In the genomic region with DNA sequence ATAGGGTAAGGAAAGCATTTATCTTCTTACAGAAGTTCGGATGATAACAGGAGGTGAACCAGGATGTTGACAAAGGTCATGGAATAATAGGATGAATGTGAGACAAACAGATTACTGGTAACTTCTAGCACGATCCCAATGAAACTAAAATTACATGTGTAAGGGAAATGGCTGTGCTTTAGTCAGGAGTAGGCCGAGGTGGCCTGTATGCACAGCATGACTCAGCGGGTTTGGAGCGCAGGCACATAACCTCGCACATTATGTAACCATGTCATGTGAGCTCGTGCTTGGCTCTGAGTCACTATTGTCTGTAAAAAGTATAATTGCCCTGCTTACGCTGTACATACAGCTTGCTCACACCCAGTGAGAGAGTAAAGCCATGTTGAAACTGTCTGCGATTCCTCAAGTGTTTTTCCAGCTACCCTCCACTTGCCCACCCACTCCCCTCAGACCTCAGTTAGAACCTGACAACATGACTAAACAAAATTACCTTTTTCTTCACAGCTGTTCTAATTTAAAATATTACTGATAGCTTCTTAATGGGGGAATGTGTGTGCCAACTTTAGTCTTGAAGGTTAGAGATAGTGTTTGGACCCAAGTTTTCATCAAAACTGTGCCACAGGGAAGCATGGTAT, we compare ENCODE assay signal across 1 cellular context.
TF ChIP-seq lines count a peak whose summit lies in the region.

No MANE protein-coding gene starts in this region.

TF ChIP-seq in HEK293, 187 proteins besides CTCF, POLR2A, EP300 and RAD21 (continued from another document and continues in another):
- no peak for TF ChIP-seq ZFHX2 (tag by site-specific recombination; conservative IDR thresholded peaks at IDR 0.05)
- no peak for TF ChIP-seq ZNF837 (tag by site-specific recombination; IDR thresholded peaks at IDR 0.05)
- no peak for TF ChIP-seq ZNF791 (tag by site-specific recombination; IDR thresholded peaks at IDR 0.05)
- TF ChIP-seq, protein P1, sequence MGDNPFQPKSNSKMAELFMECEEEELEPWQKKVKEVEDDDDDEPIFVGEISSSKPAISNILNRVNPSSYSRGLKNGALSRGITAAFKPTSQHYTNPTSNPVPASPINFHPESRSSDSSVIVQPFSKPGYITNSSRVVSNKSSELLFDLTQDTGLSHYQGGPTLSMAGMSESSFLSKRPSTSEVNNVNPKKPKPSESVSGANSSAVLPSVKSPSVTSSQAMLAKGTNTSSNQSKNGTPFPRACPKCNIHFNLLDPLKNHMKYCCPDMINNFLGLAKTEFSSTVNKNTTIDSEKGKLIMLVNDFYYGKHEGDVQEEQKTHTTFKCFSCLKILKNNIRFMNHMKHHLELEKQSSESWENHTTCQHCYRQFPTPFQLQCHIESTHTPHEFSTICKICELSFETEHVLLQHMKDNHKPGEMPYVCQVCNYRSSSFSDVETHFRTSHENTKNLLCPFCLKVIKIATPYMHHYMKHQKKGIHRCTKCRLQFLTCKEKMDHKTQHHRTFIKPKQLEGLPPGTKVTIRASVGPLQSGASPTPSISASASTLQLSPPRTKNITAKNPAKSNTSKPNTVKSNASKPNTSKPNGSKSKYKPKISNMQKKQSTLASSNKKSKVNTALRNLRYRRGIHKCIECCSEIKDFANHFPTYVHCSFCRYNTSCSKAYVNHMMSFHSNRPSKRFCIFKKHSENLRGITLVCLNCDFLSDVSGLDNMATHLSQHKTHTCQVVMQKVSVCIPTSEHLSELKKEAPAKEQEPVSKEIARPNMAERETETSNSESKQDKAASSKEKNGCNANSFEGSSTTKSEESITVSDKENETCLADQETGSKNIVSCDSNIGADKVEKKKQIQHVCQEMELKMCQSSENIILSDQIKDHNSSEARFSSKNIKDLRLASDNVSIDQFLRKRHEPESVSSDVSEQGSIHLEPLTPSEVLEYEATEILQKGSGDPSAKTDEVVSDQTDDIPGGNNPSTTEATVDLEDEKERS (tag by site-specific recombination; IDR thresholded peaks at IDR 0.05) = peak; percentile 83; the same call in 1 of the 2 replicates
- TF ChIP-seq ZNF658 (tag by site-specific recombination; IDR thresholded peaks at IDR 0.05) = peak; percentile 78; the same call in 1 of the 2 replicates
- TF ChIP-seq ZNF24 (tag by site-specific recombination; IDR thresholded peaks at IDR 0.05) = peak; percentile 85
- peak; percentile 84; the same call in 1 of the 2 replicates for TF ChIP-seq ZNF2 (tag by site-specific recombination; IDR thresholded peaks at IDR 0.05)
- peak; percentile 95; the same call in 1 of the 2 replicates for TF ChIP-seq ZNF221 (tag by site-specific recombination; IDR thresholded peaks at IDR 0.05; ENCODE audit: borderline replicate concordance)
- TF ChIP-seq, protein P2, sequence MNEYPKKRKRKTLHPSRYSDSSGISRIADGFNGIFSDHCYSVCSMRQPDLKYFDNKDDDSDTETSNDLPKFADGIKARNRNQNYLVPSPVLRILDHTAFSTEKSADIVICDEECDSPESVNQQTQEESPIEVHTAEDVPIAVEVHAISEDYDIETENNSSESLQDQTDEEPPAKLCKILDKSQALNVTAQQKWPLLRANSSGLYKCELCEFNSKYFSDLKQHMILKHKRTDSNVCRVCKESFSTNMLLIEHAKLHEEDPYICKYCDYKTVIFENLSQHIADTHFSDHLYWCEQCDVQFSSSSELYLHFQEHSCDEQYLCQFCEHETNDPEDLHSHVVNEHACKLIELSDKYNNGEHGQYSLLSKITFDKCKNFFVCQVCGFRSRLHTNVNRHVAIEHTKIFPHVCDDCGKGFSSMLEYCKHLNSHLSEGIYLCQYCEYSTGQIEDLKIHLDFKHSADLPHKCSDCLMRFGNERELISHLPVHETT (tag by site-specific recombination; IDR thresholded peaks at IDR 0.05) = peak; percentile 80
- TF ChIP-seq FEZF1 (tag by site-specific recombination; IDR thresholded peaks at IDR 0.05) = no peak
- peak; percentile 90 for TF ChIP-seq ZNF529 (tag by site-specific recombination; IDR thresholded peaks at IDR 0.05; ENCODE audit: insufficient replicate concordance)
- TF ChIP-seq ZNF16 (tag by site-specific recombination; IDR thresholded peaks at IDR 0.05; ENCODE audit: low read depth) = no peak
- TF ChIP-seq, protein P3, sequence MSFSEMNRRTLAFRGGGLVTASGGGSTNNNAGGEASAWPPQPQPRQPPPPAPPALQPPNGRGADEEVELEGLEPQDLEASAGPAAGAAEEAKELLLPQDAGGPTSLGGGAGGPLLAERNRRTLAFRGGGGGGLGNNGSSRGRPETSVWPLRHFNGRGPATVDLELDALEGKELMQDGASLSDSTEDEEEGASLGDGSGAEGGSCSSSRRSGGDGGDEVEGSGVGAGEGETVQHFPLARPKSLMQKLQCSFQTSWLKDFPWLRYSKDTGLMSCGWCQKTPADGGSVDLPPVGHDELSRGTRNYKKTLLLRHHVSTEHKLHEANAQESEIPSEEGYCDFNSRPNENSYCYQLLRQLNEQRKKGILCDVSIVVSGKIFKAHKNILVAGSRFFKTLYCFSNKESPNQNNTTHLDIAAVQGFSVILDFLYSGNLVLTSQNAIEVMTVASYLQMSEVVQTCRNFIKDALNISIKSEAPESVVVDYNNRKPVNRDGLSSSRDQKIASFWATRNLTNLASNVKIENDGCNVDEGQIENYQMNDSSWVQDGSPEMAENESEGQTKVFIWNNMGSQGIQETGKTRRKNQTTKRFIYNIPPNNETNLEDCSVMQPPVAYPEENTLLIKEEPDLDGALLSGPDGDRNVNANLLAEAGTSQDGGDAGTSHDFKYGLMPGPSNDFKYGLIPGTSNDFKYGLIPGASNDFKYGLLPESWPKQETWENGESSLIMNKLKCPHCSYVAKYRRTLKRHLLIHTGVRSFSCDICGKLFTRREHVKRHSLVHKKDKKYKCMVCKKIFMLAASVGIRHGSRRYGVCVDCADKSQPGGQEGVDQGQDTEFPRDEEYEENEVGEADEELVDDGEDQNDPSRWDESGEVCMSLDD (tag by site-specific recombination; IDR thresholded peaks at IDR 0.05) = no peak
- 0 out of 2 replicates have a peak, but pooled peaks have one; percentile 29 for TF ChIP-seq ZNF768 (tag by site-specific recombination; IDR thresholded peaks at IDR 0.05)
- no peak for TF ChIP-seq ZNF121 (tag by site-specific recombination; IDR thresholded peaks at IDR 0.05)
- TF ChIP-seq ZNF133 (tag by site-specific recombination; IDR thresholded peaks at IDR 0.05) = peak; percentile 72
- TF ChIP-seq, protein P4, sequence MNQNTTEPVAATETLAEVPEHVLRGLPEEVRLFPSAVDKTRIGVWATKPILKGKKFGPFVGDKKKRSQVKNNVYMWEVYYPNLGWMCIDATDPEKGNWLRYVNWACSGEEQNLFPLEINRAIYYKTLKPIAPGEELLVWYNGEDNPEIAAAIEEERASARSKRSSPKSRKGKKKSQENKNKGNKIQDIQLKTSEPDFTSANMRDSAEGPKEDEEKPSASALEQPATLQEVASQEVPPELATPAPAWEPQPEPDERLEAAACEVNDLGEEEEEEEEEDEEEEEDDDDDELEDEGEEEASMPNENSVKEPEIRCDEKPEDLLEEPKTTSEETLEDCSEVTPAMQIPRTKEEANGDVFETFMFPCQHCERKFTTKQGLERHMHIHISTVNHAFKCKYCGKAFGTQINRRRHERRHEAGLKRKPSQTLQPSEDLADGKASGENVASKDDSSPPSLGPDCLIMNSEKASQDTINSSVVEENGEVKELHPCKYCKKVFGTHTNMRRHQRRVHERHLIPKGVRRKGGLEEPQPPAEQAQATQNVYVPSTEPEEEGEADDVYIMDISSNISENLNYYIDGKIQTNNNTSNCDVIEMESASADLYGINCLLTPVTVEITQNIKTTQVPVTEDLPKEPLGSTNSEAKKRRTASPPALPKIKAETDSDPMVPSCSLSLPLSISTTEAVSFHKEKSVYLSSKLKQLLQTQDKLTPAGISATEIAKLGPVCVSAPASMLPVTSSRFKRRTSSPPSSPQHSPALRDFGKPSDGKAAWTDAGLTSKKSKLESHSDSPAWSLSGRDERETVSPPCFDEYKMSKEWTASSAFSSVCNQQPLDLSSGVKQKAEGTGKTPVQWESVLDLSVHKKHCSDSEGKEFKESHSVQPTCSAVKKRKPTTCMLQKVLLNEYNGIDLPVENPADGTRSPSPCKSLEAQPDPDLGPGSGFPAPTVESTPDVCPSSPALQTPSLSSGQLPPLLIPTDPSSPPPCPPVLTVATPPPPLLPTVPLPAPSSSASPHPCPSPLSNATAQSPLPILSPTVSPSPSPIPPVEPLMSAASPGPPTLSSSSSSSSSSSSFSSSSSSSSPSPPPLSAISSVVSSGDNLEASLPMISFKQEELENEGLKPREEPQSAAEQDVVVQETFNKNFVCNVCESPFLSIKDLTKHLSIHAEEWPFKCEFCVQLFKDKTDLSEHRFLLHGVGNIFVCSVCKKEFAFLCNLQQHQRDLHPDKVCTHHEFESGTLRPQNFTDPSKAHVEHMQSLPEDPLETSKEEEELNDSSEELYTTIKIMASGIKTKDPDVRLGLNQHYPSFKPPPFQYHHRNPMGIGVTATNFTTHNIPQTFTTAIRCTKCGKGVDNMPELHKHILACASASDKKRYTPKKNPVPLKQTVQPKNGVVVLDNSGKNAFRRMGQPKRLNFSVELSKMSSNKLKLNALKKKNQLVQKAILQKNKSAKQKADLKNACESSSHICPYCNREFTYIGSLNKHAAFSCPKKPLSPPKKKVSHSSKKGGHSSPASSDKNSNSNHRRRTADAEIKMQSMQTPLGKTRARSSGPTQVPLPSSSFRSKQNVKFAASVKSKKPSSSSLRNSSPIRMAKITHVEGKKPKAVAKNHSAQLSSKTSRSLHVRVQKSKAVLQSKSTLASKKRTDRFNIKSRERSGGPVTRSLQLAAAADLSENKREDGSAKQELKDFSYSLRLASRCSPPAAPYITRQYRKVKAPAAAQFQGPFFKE (tag by site-specific recombination; IDR thresholded peaks at IDR 0.05; ENCODE audit: borderline replicate concordance) = no peak
- no peak for TF ChIP-seq ZNF223 (tag by site-specific recombination; IDR thresholded peaks at IDR 0.05)
- no peak for TF ChIP-seq MEIS1 (CRISPR knock-in tag; IDR thresholded peaks at IDR 0.05; ENCODE audit: borderline replicate concordance)
- 0 out of 2 replicates have a peak, but pooled peaks have one; percentile 85 for TF ChIP-seq ZNF155 (tag by site-specific recombination; IDR thresholded peaks at IDR 0.05)
- peak; percentile 35; the same call in 1 of the 2 replicates for TF ChIP-seq ZNF76 (tag by site-specific recombination; IDR thresholded peaks at IDR 0.05; ENCODE audit: borderline replicate concordance, low read depth)
- TF ChIP-seq, protein P5, sequence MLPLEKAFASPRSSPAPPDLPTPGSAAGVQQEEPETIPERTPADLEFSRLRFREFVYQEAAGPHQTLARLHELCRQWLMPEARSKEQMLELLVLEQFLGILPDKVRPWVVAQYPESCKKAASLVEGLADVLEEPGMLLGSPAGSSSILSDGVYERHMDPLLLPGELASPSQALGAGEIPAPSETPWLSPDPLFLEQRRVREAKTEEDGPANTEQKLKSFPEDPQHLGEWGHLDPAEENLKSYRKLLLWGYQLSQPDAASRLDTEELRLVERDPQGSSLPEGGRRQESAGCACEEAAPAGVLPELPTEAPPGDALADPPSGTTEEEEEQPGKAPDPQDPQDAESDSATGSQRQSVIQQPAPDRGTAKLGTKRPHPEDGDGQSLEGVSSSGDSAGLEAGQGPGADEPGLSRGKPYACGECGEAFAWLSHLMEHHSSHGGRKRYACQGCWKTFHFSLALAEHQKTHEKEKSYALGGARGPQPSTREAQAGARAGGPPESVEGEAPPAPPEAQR (tag by site-specific recombination; IDR thresholded peaks at IDR 0.05) = no peak
- TF ChIP-seq, protein P6, sequence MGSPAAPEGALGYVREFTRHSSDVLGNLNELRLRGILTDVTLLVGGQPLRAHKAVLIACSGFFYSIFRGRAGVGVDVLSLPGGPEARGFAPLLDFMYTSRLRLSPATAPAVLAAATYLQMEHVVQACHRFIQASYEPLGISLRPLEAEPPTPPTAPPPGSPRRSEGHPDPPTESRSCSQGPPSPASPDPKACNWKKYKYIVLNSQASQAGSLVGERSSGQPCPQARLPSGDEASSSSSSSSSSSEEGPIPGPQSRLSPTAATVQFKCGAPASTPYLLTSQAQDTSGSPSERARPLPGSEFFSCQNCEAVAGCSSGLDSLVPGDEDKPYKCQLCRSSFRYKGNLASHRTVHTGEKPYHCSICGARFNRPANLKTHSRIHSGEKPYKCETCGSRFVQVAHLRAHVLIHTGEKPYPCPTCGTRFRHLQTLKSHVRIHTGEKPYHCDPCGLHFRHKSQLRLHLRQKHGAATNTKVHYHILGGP (tag by site-specific recombination; IDR thresholded peaks at IDR 0.05) = no peak
- TF ChIP-seq ZNF274 (IDR thresholded peaks at IDR 0.05; ENCODE audit: low read length) = no peak
- no peak for TF ChIP-seq ZNF274 (tag by site-specific recombination; IDR thresholded peaks at IDR 0.05; ENCODE audit: borderline replicate concordance)
- TF ChIP-seq, protein P7, sequence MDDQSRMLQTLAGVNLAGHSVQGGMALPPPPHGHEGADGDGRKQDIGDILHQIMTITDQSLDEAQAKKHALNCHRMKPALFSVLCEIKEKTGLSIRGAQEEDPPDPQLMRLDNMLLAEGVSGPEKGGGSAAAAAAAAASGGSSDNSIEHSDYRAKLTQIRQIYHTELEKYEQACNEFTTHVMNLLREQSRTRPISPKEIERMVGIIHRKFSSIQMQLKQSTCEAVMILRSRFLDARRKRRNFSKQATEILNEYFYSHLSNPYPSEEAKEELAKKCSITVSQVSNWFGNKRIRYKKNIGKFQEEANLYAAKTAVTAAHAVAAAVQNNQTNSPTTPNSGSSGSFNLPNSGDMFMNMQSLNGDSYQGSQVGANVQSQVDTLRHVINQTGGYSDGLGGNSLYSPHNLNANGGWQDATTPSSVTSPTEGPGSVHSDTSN (CRISPR knock-in tag; IDR thresholded peaks at IDR 0.05) = no peak
- peak; percentile 90; the same call in 1 of the 2 replicates for TF ChIP-seq ZNF416 (tag by site-specific recombination; IDR thresholded peaks at IDR 0.05)
- TF ChIP-seq ZNF112 (tag by site-specific recombination; IDR thresholded peaks at IDR 0.05) = no peak; the same call in 1 of the 2 replicates
- TF ChIP-seq YY2 (tag by site-specific recombination; IDR thresholded peaks at IDR 0.05) = peak; percentile 53; the same call in 1 of the 2 replicates
- TF ChIP-seq IKZF3 (tag by site-specific recombination; IDR thresholded peaks at IDR 0.05) = no peak
- no peak for TF ChIP-seq ZNF341 (tag by site-specific recombination; IDR thresholded peaks at IDR 0.05; ENCODE audit: low read depth)
- TF ChIP-seq, protein P8, sequence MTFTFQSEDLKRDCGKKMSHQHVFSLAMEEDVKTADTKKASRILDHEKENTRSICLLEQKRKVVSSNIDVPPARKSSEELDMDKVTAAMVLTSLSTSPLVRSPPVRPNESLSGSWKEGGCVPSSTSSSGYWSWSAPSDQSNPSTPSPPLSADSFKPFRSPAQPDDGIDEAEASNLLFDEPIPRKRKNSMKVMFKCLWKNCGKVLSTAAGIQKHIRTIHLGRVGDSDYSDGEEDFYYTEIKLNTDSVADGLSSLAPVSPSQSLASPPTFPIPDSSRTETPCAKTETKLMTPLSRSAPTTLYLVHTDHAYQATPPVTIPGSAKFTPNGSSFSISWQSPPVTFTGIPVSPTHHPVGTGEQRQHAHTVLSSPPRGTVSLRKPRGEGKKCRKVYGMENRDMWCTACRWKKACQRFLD (tag by site-specific recombination; IDR thresholded peaks at IDR 0.05) = no peak
- TF ChIP-seq, protein P9, sequence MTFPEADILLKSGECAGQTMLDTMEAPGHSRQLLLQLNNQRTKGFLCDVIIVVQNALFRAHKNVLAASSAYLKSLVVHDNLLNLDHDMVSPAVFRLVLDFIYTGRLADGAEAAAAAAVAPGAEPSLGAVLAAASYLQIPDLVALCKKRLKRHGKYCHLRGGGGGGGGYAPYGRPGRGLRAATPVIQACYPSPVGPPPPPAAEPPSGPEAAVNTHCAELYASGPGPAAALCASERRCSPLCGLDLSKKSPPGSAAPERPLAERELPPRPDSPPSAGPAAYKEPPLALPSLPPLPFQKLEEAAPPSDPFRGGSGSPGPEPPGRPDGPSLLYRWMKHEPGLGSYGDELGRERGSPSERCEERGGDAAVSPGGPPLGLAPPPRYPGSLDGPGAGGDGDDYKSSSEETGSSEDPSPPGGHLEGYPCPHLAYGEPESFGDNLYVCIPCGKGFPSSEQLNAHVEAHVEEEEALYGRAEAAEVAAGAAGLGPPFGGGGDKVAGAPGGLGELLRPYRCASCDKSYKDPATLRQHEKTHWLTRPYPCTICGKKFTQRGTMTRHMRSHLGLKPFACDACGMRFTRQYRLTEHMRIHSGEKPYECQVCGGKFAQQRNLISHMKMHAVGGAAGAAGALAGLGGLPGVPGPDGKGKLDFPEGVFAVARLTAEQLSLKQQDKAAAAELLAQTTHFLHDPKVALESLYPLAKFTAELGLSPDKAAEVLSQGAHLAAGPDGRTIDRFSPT (tag by site-specific recombination; IDR thresholded peaks at IDR 0.05) = no peak
